In the genomic region with DNA sequence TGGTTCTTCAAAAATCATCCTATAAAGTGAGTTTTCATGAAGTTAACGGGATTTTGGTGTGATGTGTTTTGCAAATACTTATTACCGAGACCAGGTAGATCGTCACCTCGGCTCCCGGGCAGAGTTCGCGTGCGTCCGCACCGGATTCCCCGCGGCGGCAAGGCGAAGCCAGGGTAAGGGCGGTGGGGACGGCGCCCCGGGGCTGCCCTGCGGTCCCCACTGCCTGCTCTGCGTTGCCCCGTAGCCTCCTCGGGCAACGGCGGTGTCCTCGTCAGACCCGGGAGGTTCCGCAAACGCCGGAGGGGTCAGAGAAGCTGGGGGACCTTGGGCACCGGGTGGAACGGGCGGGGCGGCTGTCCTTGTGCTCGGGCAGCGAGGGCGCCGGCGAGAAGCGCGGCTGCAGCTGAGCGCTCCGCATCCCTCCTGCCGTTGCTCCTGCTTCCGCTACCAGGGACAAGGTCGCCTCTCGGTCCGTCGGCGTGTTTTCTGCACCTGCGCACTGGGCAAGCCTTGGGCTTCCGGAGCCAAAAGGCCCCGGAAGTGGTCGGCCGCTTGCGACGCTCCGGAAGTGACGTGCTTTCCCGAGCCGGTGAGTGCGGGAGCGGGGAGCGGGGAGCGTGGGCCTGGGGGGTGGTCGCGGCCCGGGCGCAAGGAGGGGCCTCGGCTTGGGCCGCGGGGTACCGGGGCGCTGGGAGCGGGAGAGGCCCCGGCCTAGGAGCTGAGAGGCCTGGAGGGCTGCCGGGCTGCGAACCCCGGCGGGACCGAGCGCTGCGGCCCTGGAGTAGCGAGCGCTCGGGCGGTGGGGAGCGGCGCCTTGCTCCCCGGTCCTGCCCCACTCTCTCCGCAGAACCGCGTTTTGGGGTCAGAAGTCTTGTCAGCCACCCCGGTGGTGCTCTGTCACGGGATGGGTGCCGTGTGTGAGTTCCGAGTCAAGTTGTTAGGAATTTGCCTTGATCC, we compare ENCODE assay signal across 9 cellular contexts. TPM values are rescaled to one million over a fixed set of nuclear protein-coding genes. Genes with fewer than 3 reads are reported as not detected.
DNase-seq lines count a peak whose midpoint lies in the region; ATAC-seq, FAIRE-seq and TF ChIP-seq lines count a peak whose summit lies in the region.
"Had no signal": no experiment of that assay in that cellular context is flagged by ENCODE, and none has a peak within 500 bp of the region (broad histone marks: within the 10 kb centered on the region; RNA-seq: fewer than 3 reads in every experiment).

TSS of gene MTG2 (plus strand) at position 560 of the 957 bp plus-strand sequence. CDS start 10,393 bp downstream, outside the sequence.

- FAIRE-seq in kidney (lab: Jason Lieb, UNC) = no peak
- FAIRE-seq: TTC549 had no signal

- intact Hi-C loops in kidney (cut with DNase I) = no loop called here

- peak; percentile 7 for TF ChIP-seq CTCF in kidney (IDR thresholded peaks at IDR 0.05; ENCODE audit: borderline replicate concordance, extremely low read depth, insufficient read depth)

- peaks cover 0 to 6% of the 10 kb centered on the region in 2 donors for H3K4me1 ChIP-seq in kidney (ENCODE audit: control insufficient read depth in 1 of 2, insufficient read depth in 1 of 2, low read depth in 1 of 2, low read length in 2 of 2)

- H3K9me3 ChIP-seq in kidney (ENCODE audit: control insufficient read depth in 1 of 2, low read length in 2 of 2) = no peaks in the 10 kb centered on the region

- peak within 1 kb of the TSS; percentile 90 to 95 for H3K9ac ChIP-seq in kidney (ENCODE audit: low read length in 2 of 2)

- peaks cover 5 to 8% of the 10 kb centered on the region in 2 donors for H3K36me3 ChIP-seq in kidney (ENCODE audit: control insufficient read depth in 1 of 2, insufficient read depth in 2 of 2, low read length in 2 of 2)

- peak within 1 kb of the TSS; percentile 92 to 93 for H3K27ac ChIP-seq in kidney (ENCODE audit: low read depth in 2 of 2, low read length in 2 of 2)

- ATAC-seq in HG03439 (IDR thresholded peaks at IDR 0.05; ENCODE audit: unreplicated experiment) = peak; percentile 91

- peak within 1 kb of the TSS; percentile 92 to 97 for H3K4me3 ChIP-seq in kidney (ENCODE audit: low read length in 2 of 2)

- DNase-seq in AML-193 (lab: John Stamatoyannopoulos, UW) (peak; percentile 92), GM19238 (ENCODE audit: insufficient read length, low spot score) (peak; percentile 100), NCI-H510A (lab: John Stamatoyannopoulos, UW) (peak; percentile 91), cerebellar nuclear complex (lab: John Stamatoyannopoulos, UW) (peak; percentile 38 to 68), kidney (peak; percentile 99)
- peak; percentile 90 for DNase-seq in activated CD4-positive, alpha-beta T cell treated with anti-CD3 and anti-CD28 coated beads for 1 hour
- DNase-seq in stimulated activated CD4-positive, alpha-beta T cell treated with anti-CD3 and anti-CD28 coated beads, Interleukin-15, amount 100 ng/mL, for 1 hour (ENCODE audit: low read depth in 1 of 2, low spot score in 1 of 2) = peak; percentile 81 to 86

RNA-seq across cellular contexts. Expression of gene MTG2, which starts in this region (rescaled TPM):
- total RNA-seq in kidney = 36.1 TPM
- polyA plus RNA-seq in kidney (ENCODE audit: insufficient read depth, low read depth, low replicate concordance) = 45.2 TPM

Comparison
In these comparisons a context has a peak if more than half of its experiments do, and no peak if none do; other contexts are left out.
1. Peak in every context shown above with its lines: DNase-seq, ATAC-seq, H3K4me3 ChIP-seq and H3K27ac ChIP-seq.